In the genomic region with DNA sequence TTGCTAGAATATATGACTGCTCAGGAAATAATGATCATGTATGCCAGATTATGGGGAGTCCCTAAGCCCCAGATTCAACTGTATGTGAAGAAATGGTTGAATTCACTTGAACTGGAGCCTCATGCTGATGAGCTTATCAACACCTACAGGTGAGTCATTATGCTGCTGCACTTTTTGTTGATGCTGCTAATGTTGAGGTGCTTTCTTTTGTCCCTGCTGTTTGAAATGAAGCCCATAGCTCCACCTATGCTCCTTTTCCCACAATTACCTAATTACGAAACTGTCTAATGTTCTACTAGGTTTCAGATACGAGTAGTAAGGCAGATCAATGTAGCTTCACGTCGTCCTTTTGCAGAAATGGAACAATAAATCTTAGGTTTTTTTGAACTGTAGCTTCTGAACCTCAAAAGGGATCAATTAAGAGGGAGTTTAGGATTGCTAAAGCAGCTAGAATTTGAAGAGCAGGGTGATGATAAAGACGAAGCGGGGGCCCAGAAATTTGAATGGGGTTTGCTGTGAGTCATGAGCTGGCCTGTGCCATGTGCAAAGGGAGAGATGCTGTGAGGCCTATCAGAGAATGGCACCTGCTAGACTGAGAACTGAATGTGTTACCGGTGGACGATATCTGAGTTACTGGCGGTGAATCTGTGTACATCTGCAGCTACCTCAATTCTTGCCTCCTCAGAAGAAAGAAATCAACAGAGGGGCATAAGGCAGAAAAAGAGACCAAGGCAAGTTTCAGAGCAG, we compare ENCODE assay signal across 16 cellular contexts. TPM values are rescaled to one million over a fixed set of nuclear protein-coding genes. Genes with fewer than 3 reads are reported as not detected.
DNase-seq lines count a peak whose midpoint lies in the region; ATAC-seq and TF ChIP-seq lines count a peak whose summit lies in the region.
"Had no signal": no experiment of that assay in that cellular context is flagged by ENCODE, and none has a peak within 500 bp of the region (broad histone marks: within the 10 kb centered on the region; RNA-seq: fewer than 3 reads in every experiment).

No MANE protein-coding gene starts in this region.

- CTCF ChIA-PET in activated naive CD4-positive, alpha-beta T cell treated with anti-CD3 and anti-CD28 coated beads for 36 hours (lab: Charles Lee), result interaction anchor here (0.8 to 1.3 kb wide), 2 partner anchors 13 to 15 kb away, joined by 3 read pairs; no protein-coding TSS in a partner anchor
- CTCF ChIA-PET in activated naive CD4-positive, alpha-beta T cell treated with anti-CD3 and anti-CD28 coated beads, Interleukin-2, amount 10 ng/mL, durations not matched to agents 7 days and 5 days (lab: Charles Lee), result interaction anchor here (1.1 to 1.3 kb wide), 2 partner anchors 13 to 131 kb away, joined by 3 to 6 read pairs; no protein-coding TSS in a partner anchor

- no peak overlapping the region for H3K27ac ChIP-seq in testis
- H3K27ac ChIP-seq: adrenal gland, left lung had no signal

- ATAC-seq in GM19351 (IDR thresholded peaks at IDR 0.05; ENCODE audit: unreplicated experiment) (peak; percentile 55), HG02970 (IDR thresholded peaks at IDR 0.05; ENCODE audit: low FRiP score, unreplicated experiment) (no peak), GM18520 (IDR thresholded peaks at IDR 0.05; ENCODE audit: unreplicated experiment) (no peak)
- peak; percentile 63 for ATAC-seq in stimulated activated effector memory CD8-positive, alpha-beta T cell treated with anti-CD3 and anti-CD28 coated beads, Interleukin-12 subunit alpha, Interleukin-12 subunit beta, amount 100 ng/mL, for 72 hours
- ATAC-seq: left lung had no signal

- TF ChIP-seq POLR2A in testis (IDR thresholded peaks at IDR 0.05), result no peak

- no peak for TF ChIP-seq CTCF in testis (IDR thresholded peaks at IDR 0.05)

- H3K9me3 Mint-ChIP-seq in activated naive CD4-positive, alpha-beta T cell treated with anti-CD3 and anti-CD28 coated beads for 36 hours, result no peaks in the 10 kb centered on the region
- no peaks in the 10 kb centered on the region for H3K9me3 Mint-ChIP-seq in activated naive CD4-positive, alpha-beta T cell treated with anti-CD3 and anti-CD28 coated beads, Interleukin-2, amount 10 ng/mL, durations not matched to agents 7 days and 5 days
- no peaks in the 10 kb centered on the region for H3K9me3 Mint-ChIP-seq in activated naive CD8-positive, alpha-beta T cell (ENCODE audit: low read depth)
- no peaks in the 10 kb centered on the region for H3K9me3 Mint-ChIP-seq in stimulated activated effector memory CD8-positive, alpha-beta T cell treated with anti-CD3 and anti-CD28 coated beads, Interleukin-12 subunit alpha, Interleukin-12 subunit beta, amount 100 ng/mL, for 72 hours
- H3K9me3 Mint-ChIP-seq: central memory CD8-positive, alpha-beta T cell had no signal

- no peak overlapping the region for H3K4me3 ChIP-seq in testis
- H3K4me3 ChIP-seq: adrenal gland, left lung had no signal

- peaks cover 32% of the 10 kb centered on the region for H3K4me1 Mint-ChIP-seq in activated naive CD4-positive, alpha-beta T cell treated with anti-CD3 and anti-CD28 coated beads for 36 hours (ENCODE audit: low read depth)
- H3K4me1 Mint-ChIP-seq in activated naive CD4-positive, alpha-beta T cell treated with anti-CD3 and anti-CD28 coated beads, Interleukin-2, amount 10 ng/mL, durations not matched to agents 7 days and 5 days, result peaks cover 35% of the 10 kb centered on the region
- peaks cover 41% of the 10 kb centered on the region for H3K4me1 Mint-ChIP-seq in activated naive CD8-positive, alpha-beta T cell (ENCODE audit: low read depth)
- H3K4me1 Mint-ChIP-seq in stimulated activated effector memory CD8-positive, alpha-beta T cell treated with anti-CD3 and anti-CD28 coated beads, Interleukin-12 subunit alpha, Interleukin-12 subunit beta, amount 100 ng/mL, for 72 hours, result peaks cover 22% of the 10 kb centered on the region

- H3K27me3 ChIP-seq in testis, result no peaks in the 10 kb centered on the region
- H3K27me3 ChIP-seq: adrenal gland, left lung had no signal

- no peaks in the 10 kb centered on the region for H3K36me3 ChIP-seq in testis (ENCODE audit: low read depth, missing control alignments)
- H3K36me3 ChIP-seq: adrenal gland, left lung had no signal

- H3K27ac Mint-ChIP-seq in activated naive CD4-positive, alpha-beta T cell treated with anti-CD3 and anti-CD28 coated beads for 36 hours, result peak overlapping the region; percentile 4
- H3K27ac Mint-ChIP-seq in activated naive CD4-positive, alpha-beta T cell treated with anti-CD3 and anti-CD28 coated beads, Interleukin-2, amount 10 ng/mL, durations not matched to agents 7 days and 5 days, result no peak overlapping the region
- H3K27ac Mint-ChIP-seq in activated naive CD8-positive, alpha-beta T cell, result peak overlapping the region; percentile 91
- peak overlapping the region; percentile 46 for H3K27ac Mint-ChIP-seq in stimulated activated effector memory CD8-positive, alpha-beta T cell treated with anti-CD3 and anti-CD28 coated beads, Interleukin-12 subunit alpha, Interleukin-12 subunit beta, amount 100 ng/mL, for 72 hours

- peaks cover 7% of the 10 kb centered on the region for H3K4me1 ChIP-seq in testis

- H3K9me3 ChIP-seq in testis, result no peaks in the 10 kb centered on the region
- H3K9me3 ChIP-seq: adrenal gland, left lung had no signal

- DNase-seq in activated naive CD4-positive, alpha-beta T cell treated with anti-CD3 and anti-CD28 coated beads for 36 hours, result peak; percentile 16
- DNase-seq in activated naive CD4-positive, alpha-beta T cell treated with anti-CD3 and anti-CD28 coated beads, Interleukin-2, amount 10 ng/mL, durations not matched to agents 7 days and 5 days, result no peak
- peak in 1 of 2 donors; percentile 47 for DNase-seq in stimulated activated effector memory CD8-positive, alpha-beta T cell treated with anti-CD3 and anti-CD28 coated beads, Interleukin-12 subunit alpha, Interleukin-12 subunit beta, amount 100 ng/mL, for 72 hours (ENCODE audit: low spot score in 2 of 2)
- DNase-seq in testis, result no peak
- DNase-seq: activated CD8-positive, alpha-beta memory T cell treated with anti-CD3 and anti-CD28 coated beads for 24 hours; adrenal gland; left lung; NCI-H1417 treated with DMSO at 0.1 percent for 48 hours; NCI-H226; SIG-M5 had no signal

- no peak overlapping the region for H3K4me3 Mint-ChIP-seq in activated naive CD4-positive, alpha-beta T cell treated with anti-CD3 and anti-CD28 coated beads for 36 hours
- H3K4me3 Mint-ChIP-seq in activated naive CD4-positive, alpha-beta T cell treated with anti-CD3 and anti-CD28 coated beads, Interleukin-2, amount 10 ng/mL, durations not matched to agents 7 days and 5 days, result no peak overlapping the region
- peak overlapping the region; percentile 0 for H3K4me3 Mint-ChIP-seq in activated naive CD8-positive, alpha-beta T cell
- peak overlapping the region; percentile 1 for H3K4me3 Mint-ChIP-seq in stimulated activated effector memory CD8-positive, alpha-beta T cell treated with anti-CD3 and anti-CD28 coated beads, Interleukin-12 subunit alpha, Interleukin-12 subunit beta, amount 100 ng/mL, for 72 hours
- H3K4me3 Mint-ChIP-seq: central memory CD8-positive, alpha-beta T cell had no signal

- intact Hi-C loops in activated naive CD4-positive, alpha-beta T cell treated with anti-CD3 and anti-CD28 coated beads for 36 hours (cut with micrococcal nuclease), result no loop called here
- intact Hi-C loops in testis (cut with DNase I; ENCODE audit: low total_unique reads), result no loop called here

- no peaks in the 10 kb centered on the region for H3K27me3 Mint-ChIP-seq in activated naive CD4-positive, alpha-beta T cell treated with anti-CD3 and anti-CD28 coated beads for 36 hours (ENCODE audit: low read depth)
- no peaks in the 10 kb centered on the region for H3K27me3 Mint-ChIP-seq in activated naive CD4-positive, alpha-beta T cell treated with anti-CD3 and anti-CD28 coated beads, Interleukin-2, amount 10 ng/mL, durations not matched to agents 7 days and 5 days
- no peaks in the 10 kb centered on the region for H3K27me3 Mint-ChIP-seq in activated naive CD8-positive, alpha-beta T cell
- H3K27me3 Mint-ChIP-seq: central memory CD8-positive, alpha-beta T cell had no signal

- peaks cover 1% of the 10 kb centered on the region for H3K36me3 Mint-ChIP-seq in activated naive CD4-positive, alpha-beta T cell treated with anti-CD3 and anti-CD28 coated beads for 36 hours (ENCODE audit: low read depth)
- peaks cover 8% of the 10 kb centered on the region for H3K36me3 Mint-ChIP-seq in activated naive CD4-positive, alpha-beta T cell treated with anti-CD3 and anti-CD28 coated beads, Interleukin-2, amount 10 ng/mL, durations not matched to agents 7 days and 5 days
- H3K36me3 Mint-ChIP-seq in activated naive CD8-positive, alpha-beta T cell, result peaks cover 2% of the 10 kb centered on the region
- peaks cover 10% of the 10 kb centered on the region for H3K36me3 Mint-ChIP-seq in stimulated activated effector memory CD8-positive, alpha-beta T cell treated with anti-CD3 and anti-CD28 coated beads, Interleukin-12 subunit alpha, Interleukin-12 subunit beta, amount 100 ng/mL, for 72 hours

- WGBS in testis, 2 donors, result 50 to 75% methylated on average over 9 of the region's 9 CpGs

RNA-seq across cellular contexts. Expression of gene UQCRC2, which starts 6.1 kb away (rescaled TPM):
- total RNA-seq in activated naive CD4-positive, alpha-beta T cell treated with anti-CD3 and anti-CD28 coated beads for 36 hours, result 100 to 1,000 TPM; 356 to 378 TPM
- total RNA-seq in testis, result 100 to 1,000 TPM; 103 to 136 TPM
- 114 TPM for polyA plus RNA-seq in testis (ENCODE audit: insufficient read depth, low read depth, low replicate concordance)

RNA-seq across cellular contexts. Expression of gene PDZD9, which starts 53.9 kb away (rescaled TPM):
- total RNA-seq in activated naive CD4-positive, alpha-beta T cell treated with anti-CD3 and anti-CD28 coated beads for 36 hours, result not detected
- 10 to 100 TPM in 1 of 2 donors, 1 to 10 TPM in 1; 7.9 to 17.2 TPM for total RNA-seq in testis
- polyA plus RNA-seq in testis (ENCODE audit: insufficient read depth, low read depth, low replicate concordance), result 40.6 TPM
- total RNA-seq: left lung, subcutaneous adipose tissue had no signal
- polyA plus RNA-seq: adrenal gland had no signal

Comparison
In these comparisons a context has a peak if more than half of its experiments do, and no peak if none do; other contexts are left out.
1. H3K4me3 Mint-ChIP-seq: peak in activated naive CD8-positive, alpha-beta T cell (single experiment) and stimulated activated effector memory CD8-positive, alpha-beta T cell treated with anti-CD3 and anti-CD28 coated beads, Interleukin-12 subunit alpha, Interleukin-12 subunit beta, amount 100 ng/mL, for 72 hours (single experiment); none in activated naive CD4-positive, alpha-beta T cell treated with anti-CD3 and anti-CD28 coated beads for 36 hours (single experiment) and activated naive CD4-positive, alpha-beta T cell treated with anti-CD3 and anti-CD28 coated beads, Interleukin-2, amount 10 ng/mL, durations not matched to agents 7 days and 5 days (single experiment).
2. ATAC-seq: peak in GM19351 (single experiment) and stimulated activated effector memory CD8-positive, alpha-beta T cell treated with anti-CD3 and anti-CD28 coated beads, Interleukin-12 subunit alpha, Interleukin-12 subunit beta, amount 100 ng/mL, for 72 hours (single experiment); none in HG02970 (single experiment) and GM18520 (single experiment).
3. RNA of gene PDZD9, which starts 53.9 kb away (total RNA-seq): 7.9 to 17.2 TPM in testis; not detected in activated naive CD4-positive, alpha-beta T cell treated with anti-CD3 and anti-CD28 coated beads for 36 hours; every median in the first group is over 4 times any median in the second.